Comparison of ENCODE assay signal across 25 cellular contexts in the genomic region with DNA sequence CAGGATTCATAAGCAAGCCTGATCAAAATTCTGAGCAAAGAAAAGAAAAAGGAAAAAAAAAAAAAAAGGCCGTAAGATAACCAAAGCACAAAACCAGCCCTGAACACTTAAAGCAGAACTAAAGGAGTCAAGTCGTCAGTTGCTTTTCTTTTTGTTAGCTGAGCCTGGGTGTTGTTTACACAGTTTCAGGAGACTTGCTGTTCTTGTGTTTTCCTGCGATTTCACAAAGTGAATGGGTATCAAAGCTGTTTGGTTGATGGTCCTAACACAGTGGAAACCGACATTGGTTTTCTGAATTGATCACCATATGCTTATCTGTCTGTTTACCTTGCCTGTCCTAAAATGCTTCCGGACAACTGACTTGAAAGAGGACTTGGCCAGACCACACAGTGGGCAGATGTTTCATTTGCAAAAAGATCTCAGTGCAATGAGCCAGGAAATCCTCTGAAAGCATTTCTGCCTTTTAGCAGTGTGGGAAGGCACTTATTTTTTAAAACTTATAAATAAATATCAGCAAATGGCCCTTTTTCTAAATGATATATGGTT.
DNase-seq lines count a peak whose midpoint lies in the region; TF ChIP-seq lines count a peak whose summit lies in the region.
"Had no signal": no experiment of that assay in that cellular context is flagged by ENCODE, and none has a peak within 500 bp of the region (broad histone marks: within the 10 kb centered on the region; RNA-seq: fewer than 3 reads in every experiment).

No MANE protein-coding gene starts in this region.

- no peak for TF ChIP-seq CTCF in choroid plexus epithelial cell (conservative IDR thresholded peaks at IDR 0.05; ENCODE audit: low read depth, low read length)
- no peak for TF ChIP-seq CTCF in progenitor cell of endocrine pancreas (IDR thresholded peaks at IDR 0.05; ENCODE audit: unreplicated experiment)
- TF ChIP-seq CTCF in suprapubic skin (IDR thresholded peaks at IDR 0.05) = no peak

- H3K9me3 ChIP-seq in iPS-20b (ENCODE audit: insufficient read depth, low read depth, low read length) = no peaks in the 10 kb centered on the region
- H3K9me3 ChIP-seq in suprapubic skin = no peaks in the 10 kb centered on the region
- H3K9me3 ChIP-seq: left ventricle myocardium inferior, tibial artery had no signal

- no peak for TF ChIP-seq EP300 in suprapubic skin (IDR thresholded peaks at IDR 0.05)

- no peaks in the 10 kb centered on the region for H3K9me3 Mint-ChIP-seq in progenitor cell of endocrine pancreas (ENCODE audit: low read depth)
- H3K9me3 Mint-ChIP-seq in activated CD4-positive, alpha-beta memory T cell treated with anti-CD3 and anti-CD28 coated beads for 36 hours = peaks cover 14% of the 10 kb centered on the region
- H3K9me3 Mint-ChIP-seq: activated naive CD4-positive, alpha-beta T cell treated with anti-CD3 and anti-CD28 coated beads, Interleukin-2, amount 10 ng/mL, durations not matched to agents 7 days and 5 days; mesothelial cell of epicardium; stimulated activated naive CD8-positive, alpha-beta T cell treated with anti-CD3 and anti-CD28 coated beads, Interleukin-15, amount 100 ng/mL, for 72 hours had no signal

- H3K4me3 ChIP-seq in choroid plexus epithelial cell (ENCODE audit: low read depth, low read length) (no peak overlapping the region), iPS-20b (ENCODE audit: low read length) (peak overlapping the region; percentile 48), suprapubic skin (no peak overlapping the region)
- H3K4me3 ChIP-seq: left ventricle myocardium inferior, tibial artery had no signal

- CTCF ChIA-PET in activated CD4-positive, alpha-beta memory T cell treated with anti-CD3 and anti-CD28 coated beads for 36 hours (lab: Charles Lee) = interaction anchor here (0.6 kb wide), 1 partner anchor 58 kb away, joined by 3 read pairs; no protein-coding TSS in a partner anchor

- POLR2A ChIA-PET in activated CD4-positive, alpha-beta memory T cell treated with anti-CD3 and anti-CD28 coated beads for 36 hours (lab: Charles Lee) = no interaction called here

- no peak overlapping the region for H3K4me3 Mint-ChIP-seq in progenitor cell of endocrine pancreas (ENCODE audit: low read depth)
- no peak overlapping the region for H3K4me3 Mint-ChIP-seq in activated CD4-positive, alpha-beta memory T cell treated with anti-CD3 and anti-CD28 coated beads for 36 hours
- H3K4me3 Mint-ChIP-seq: activated CD4-positive, alpha-beta T cell treated with anti-CD3 and anti-CD28 coated beads, Interleukin-2, amount 10 ng/mL, durations not matched to agents 7 days and 5 days; activated naive CD4-positive, alpha-beta T cell treated with anti-CD3 and anti-CD28 coated beads, Interleukin-2, amount 10 ng/mL, durations not matched to agents 7 days and 5 days; CD14-positive monocyte; IgD-negative memory B cell; mesothelial cell of epicardium; naive B cell; stimulated activated naive CD8-positive, alpha-beta T cell treated with anti-CD3 and anti-CD28 coated beads, Interleukin-15, amount 100 ng/mL, for 72 hours had no signal

- no peaks in the 10 kb centered on the region for H3K36me3 ChIP-seq in iPS-20b (ENCODE audit: insufficient read depth, low read depth, low read length)
- no peaks in the 10 kb centered on the region for H3K36me3 ChIP-seq in suprapubic skin
- H3K36me3 ChIP-seq: left ventricle myocardium inferior, tibial artery had no signal

- H3K27ac ChIP-seq in iPS-20b (ENCODE audit: low read length) (no peak overlapping the region), suprapubic skin (no peak overlapping the region)
- H3K27ac ChIP-seq: 22Rv1, epithelial cell of prostate, left ventricle myocardium inferior, tibial artery had no signal

- H3K4me1 Mint-ChIP-seq in progenitor cell of endocrine pancreas (ENCODE audit: low read depth) = peaks cover 14% of the 10 kb centered on the region
- H3K4me1 Mint-ChIP-seq in activated CD4-positive, alpha-beta memory T cell treated with anti-CD3 and anti-CD28 coated beads for 36 hours (ENCODE audit: low read depth) = no peaks in the 10 kb centered on the region
- H3K4me1 Mint-ChIP-seq: activated CD4-positive, alpha-beta T cell treated with anti-CD3 and anti-CD28 coated beads, Interleukin-2, amount 10 ng/mL, durations not matched to agents 7 days and 5 days; activated naive CD4-positive, alpha-beta T cell treated with anti-CD3 and anti-CD28 coated beads, Interleukin-2, amount 10 ng/mL, durations not matched to agents 7 days and 5 days; CD14-positive monocyte; IgD-negative memory B cell; mesothelial cell of epicardium; naive B cell; stimulated activated naive CD8-positive, alpha-beta T cell treated with anti-CD3 and anti-CD28 coated beads, Interleukin-15, amount 100 ng/mL, for 72 hours had no signal

- DNase-seq in NCI-H1092 treated with DMSO at 0.1 percent for 48 hours (lab: John Stamatoyannopoulos, UW) (peak; percentile 27), NCI-H1092 (lab: John Stamatoyannopoulos, UW) (no peak), choroid plexus epithelial cell (ENCODE audit: low read depth) (peak; percentile 12), progenitor cell of endocrine pancreas (ENCODE audit: low spot score, unreplicated experiment) (no peak), suprapubic skin (ENCODE audit: low spot score in 2 of 2) (no peak)
- DNase-seq in activated CD4-positive, alpha-beta memory T cell treated with anti-CD3 and anti-CD28 coated beads for 36 hours = no peak
- no peak for DNase-seq in activated CD4-positive, alpha-beta T cell treated with anti-CD3 and anti-CD28 coated beads, Interleukin-2, amount 50 U/mL, for 4 hours
- DNase-seq: activated CD4-positive, alpha-beta T cell treated with anti-CD3 and anti-CD28 coated beads, Interleukin-2, amount 10 ng/mL, durations not matched to agents 7 days and 5 days; activated naive CD4-positive, alpha-beta T cell treated with anti-CD3 and anti-CD28 coated beads, Interleukin-2, amount 10 ng/mL, durations not matched to agents 7 days and 5 days; cerebellar nuclear complex; left ventricle myocardium inferior; naive B cell; NCI-H187 treated with DMSO at 0.1 percent for 48 hours; nucleus accumbens; stimulated activated naive CD8-positive, alpha-beta T cell treated with anti-CD3 and anti-CD28 coated beads, Interleukin-15, amount 100 ng/mL, for 72 hours; SW 1271; T1000; tibial artery had no signal

- H3K27me3 Mint-ChIP-seq in progenitor cell of endocrine pancreas = peaks cover 19% of the 10 kb centered on the region
- H3K27me3 Mint-ChIP-seq in activated CD4-positive, alpha-beta memory T cell treated with anti-CD3 and anti-CD28 coated beads for 36 hours = no peaks in the 10 kb centered on the region
- H3K27me3 Mint-ChIP-seq: activated CD4-positive, alpha-beta T cell treated with anti-CD3 and anti-CD28 coated beads, Interleukin-2, amount 10 ng/mL, durations not matched to agents 7 days and 5 days; activated naive CD4-positive, alpha-beta T cell treated with anti-CD3 and anti-CD28 coated beads, Interleukin-2, amount 10 ng/mL, durations not matched to agents 7 days and 5 days; stimulated activated naive CD8-positive, alpha-beta T cell treated with anti-CD3 and anti-CD28 coated beads, Interleukin-15, amount 100 ng/mL, for 72 hours had no signal

- no peak for TF ChIP-seq POLR2A in suprapubic skin (IDR thresholded peaks at IDR 0.05)

- peak overlapping the region; percentile 32; the same call in 1 of the 2 replicates for H3K9ac ChIP-seq in iPS-20b (ENCODE audit: low read depth, low read length)

- H3K27ac Mint-ChIP-seq in progenitor cell of endocrine pancreas = peak overlapping the region; percentile 72
- no peak overlapping the region for H3K27ac Mint-ChIP-seq in activated CD4-positive, alpha-beta memory T cell treated with anti-CD3 and anti-CD28 coated beads for 36 hours
- H3K27ac Mint-ChIP-seq: activated CD4-positive, alpha-beta T cell treated with anti-CD3 and anti-CD28 coated beads, Interleukin-2, amount 10 ng/mL, durations not matched to agents 7 days and 5 days; activated naive CD4-positive, alpha-beta T cell treated with anti-CD3 and anti-CD28 coated beads, Interleukin-2, amount 10 ng/mL, durations not matched to agents 7 days and 5 days; CD14-positive monocyte; IgD-negative memory B cell; naive B cell; stimulated activated naive CD8-positive, alpha-beta T cell treated with anti-CD3 and anti-CD28 coated beads, Interleukin-15, amount 100 ng/mL, for 72 hours had no signal

- H3K36me3 Mint-ChIP-seq in progenitor cell of endocrine pancreas (ENCODE audit: insufficient read depth) = no peaks in the 10 kb centered on the region
- H3K36me3 Mint-ChIP-seq in activated CD4-positive, alpha-beta memory T cell treated with anti-CD3 and anti-CD28 coated beads for 36 hours = no peaks in the 10 kb centered on the region
- H3K36me3 Mint-ChIP-seq: activated naive CD4-positive, alpha-beta T cell treated with anti-CD3 and anti-CD28 coated beads, Interleukin-2, amount 10 ng/mL, durations not matched to agents 7 days and 5 days; brain; CD14-positive monocyte; IgD-negative memory B cell; mesothelial cell of epicardium; naive B cell had no signal

- 59% methylated on average over 5 of the region's 5 CpGs for WGBS in suprapubic skin

- peaks cover 77% of the 10 kb centered on the region for H3K27me3 ChIP-seq in iPS-20b (ENCODE audit: insufficient read depth, low read length)
- H3K27me3 ChIP-seq in suprapubic skin = no peaks in the 10 kb centered on the region
- H3K27me3 ChIP-seq: tibial artery had no signal

- H3K4me1 ChIP-seq in iPS-20b (ENCODE audit: insufficient read depth, low read length) (peaks cover 19% of the 10 kb centered on the region; the same call in 1 of the 2 replicates), suprapubic skin (no peaks in the 10 kb centered on the region)
- H3K4me1 ChIP-seq: left ventricle myocardium inferior, tibial artery had no signal

- intact Hi-C loops in activated CD4-positive, alpha-beta memory T cell treated with anti-CD3 and anti-CD28 coated beads for 36 hours (cut with micrococcal nuclease) = no loop called here

Comparison
In these comparisons a context has a peak if more than half of its experiments do, and no peak if none do; other contexts are left out.
1. DNase-seq: peak in NCI-H1092 treated with DMSO at 0.1 percent for 48 hours (single experiment) and choroid plexus epithelial cell (single experiment); none in NCI-H1092 (single experiment), progenitor cell of endocrine pancreas (single experiment), activated CD4-positive, alpha-beta memory T cell treated with anti-CD3 and anti-CD28 coated beads for 36 hours (single experiment), activated CD4-positive, alpha-beta T cell treated with anti-CD3 and anti-CD28 coated beads, Interleukin-2, amount 50 U/mL, for 4 hours (0 of 2) and suprapubic skin (0 of 2).